1 cellular context compared by ENCODE assay signal in the genomic region with DNA sequence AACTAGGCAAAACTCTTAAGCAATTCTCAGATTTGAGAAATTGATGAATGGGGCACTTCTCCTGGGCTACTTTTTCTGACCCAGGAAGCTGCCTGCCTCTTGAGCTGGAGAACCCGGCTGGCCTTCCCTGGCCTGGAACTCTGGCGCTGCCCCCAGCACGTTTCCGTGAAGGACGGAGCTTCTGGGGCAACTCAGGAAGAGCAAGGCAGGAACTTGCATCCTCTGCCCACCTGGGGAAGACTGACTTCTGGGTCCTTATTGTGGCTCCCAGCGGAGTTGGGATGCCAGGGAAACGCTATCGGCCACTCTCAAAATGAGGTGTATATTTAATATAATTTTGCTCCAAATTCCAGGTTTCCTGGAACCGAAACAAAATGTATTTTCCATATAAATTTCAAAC. TPM values are rescaled to one million over a fixed set of nuclear protein-coding genes. Genes with fewer than 3 reads are reported as not detected.
"Had no signal": no experiment of that assay in that cellular context is flagged by ENCODE, and none has a peak within 500 bp of the region (broad histone marks: within the 10 kb centered on the region; RNA-seq: fewer than 3 reads in every experiment).

No MANE protein-coding gene starts in this region.

RNA-seq across cellular contexts. Expression of gene ZDHHC11B, which starts 26.9 kb away (rescaled TPM):
- total RNA-seq: SJSA1 had no signal
